In genomic region chr17:42120161-42121065, GRCh38 we compare ENCODE assay signal across 6 cellular contexts. TPM values are rescaled to one million over a fixed set of nuclear protein-coding genes. Genes with fewer than 3 reads are reported as not detected.
DNase-seq lines count a peak whose midpoint lies in the region; ATAC-seq and TF ChIP-seq lines count a peak whose summit lies in the region.

No MANE protein-coding gene starts in this region.

- H3K27me3 Mint-ChIP-seq in type B pancreatic cell: no peaks in the 10 kb centered on the region

- WGBS in right cardiac atrium: 16% methylated on average over 20 of the region's 20 CpGs

- H3K4me3 ChIP-seq in RWPE2 (ENCODE audit: severe bottlenecking): peak overlapping the region; percentile 36
- peak overlapping the region; percentile 89 for H3K4me3 ChIP-seq in right cardiac atrium (ENCODE audit: low read length)

- H3K27me3 ChIP-seq in RWPE2 (ENCODE audit: insufficient read depth, poor library complexity, severe bottlenecking) (no peaks in the 10 kb centered on the region), right cardiac atrium (ENCODE audit: control insufficient read depth, insufficient read depth) (no peaks in the 10 kb centered on the region)

- ATAC-seq in RWPE2 (ENCODE audit: low read depth) (peak; percentile 7; the same call in 1 of the 3 replicates), right cardiac atrium (peak; percentile 14 to 38)

- peak overlapping the region; percentile 74 for H3K4me3 Mint-ChIP-seq in type B pancreatic cell

- no peak for TF ChIP-seq CTCF in GM10266 (IDR thresholded peaks at IDR 0.05; ENCODE audit: control insufficient read depth, insufficient read depth, low read depth, missing control alignments)
- no peak for TF ChIP-seq CTCF in RWPE2 (IDR thresholded peaks at IDR 0.05; ENCODE audit: poor library complexity, severe bottlenecking)
- TF ChIP-seq CTCF in type B pancreatic cell (conservative IDR thresholded peaks at IDR 0.05): no peak

- intact Hi-C loops in right cardiac atrium (cut with DNase I): no loop called here

- H3K36me3 Mint-ChIP-seq in type B pancreatic cell: peaks cover 10% of the 10 kb centered on the region

- H3K27ac Mint-ChIP-seq in type B pancreatic cell: no peak overlapping the region

- H3K9me3 ChIP-seq in RWPE2 (ENCODE audit: severe bottlenecking): no peaks in the 10 kb centered on the region
- H3K9me3 ChIP-seq in right cardiac atrium (ENCODE audit: control insufficient read depth, low read length): no peaks in the 10 kb centered on the region

- peaks cover 7% of the 10 kb centered on the region for H3K4me1 ChIP-seq in RWPE2 (ENCODE audit: insufficient read depth, poor library complexity, severe bottlenecking)
- H3K4me1 ChIP-seq in right cardiac atrium (ENCODE audit: control insufficient read depth, insufficient read depth, low read length): peaks cover 2% of the 10 kb centered on the region

- no peaks in the 10 kb centered on the region for H3K9me3 Mint-ChIP-seq in type B pancreatic cell

- DNase-seq in GM10266 (ENCODE audit: extremely low spot score) (peak; percentile 61), RWPE2 (ENCODE audit: low spot score) (no peak), right cardiac atrium (peak in 2 of 3 donors; percentile 65 to 72), type B pancreatic cell (ENCODE audit: extremely low spot score, unreplicated experiment) (no peak), NCI-H510A (lab: John Stamatoyannopoulos, UW) (no peak), GM19240 (ENCODE audit: insufficient read length, low spot score) (no peak)

- H3K36me3 ChIP-seq in RWPE2 (ENCODE audit: low read depth): peaks cover 42% of the 10 kb centered on the region

- peaks cover 24% of the 10 kb centered on the region for H3K4me1 Mint-ChIP-seq in type B pancreatic cell (ENCODE audit: unreplicated experiment)

- peak overlapping the region; percentile 22 for H3K27ac ChIP-seq in RWPE2 (ENCODE audit: poor library complexity, severe bottlenecking)
- H3K27ac ChIP-seq in right cardiac atrium (ENCODE audit: low read length): no peak overlapping the region

RNA-seq across cellular contexts. Expression of gene KAT2A, which starts 0.8 kb away (rescaled TPM):
- 10 to 100 TPM; 15.8 to 32.4 (median 23.3) TPM for total RNA-seq in right cardiac atrium
- 30.1 TPM for polyA plus RNA-seq in right cardiac atrium
- total RNA-seq in type B pancreatic cell (ENCODE audit: low replicate concordance): 36.0 and 63.5 TPM in 2 replicates

RNA-seq across cellular contexts. Expression of gene HSPB9, which starts 2.2 kb away (rescaled TPM):
- under 1 TPM in 3 of 4 donors, not detected in 1; 0.20 to 0.21 (median 0.20) TPM for total RNA-seq in right cardiac atrium
- polyA plus RNA-seq in right cardiac atrium: 0.18 TPM
- total RNA-seq in type B pancreatic cell (ENCODE audit: low replicate concordance): 0.36 TPM in 1 of 2 replicates, not detected in the other

RNA-seq across cellular contexts. Expression of gene DHX58, which starts 7.9 kb away (rescaled TPM):
- 1 to 10 TPM; 5.4 to 8.0 (median 6.1) TPM for total RNA-seq in right cardiac atrium
- polyA plus RNA-seq in right cardiac atrium: 7.2 TPM
- total RNA-seq in type B pancreatic cell (ENCODE audit: low replicate concordance): 0.72 and 1.3 TPM in 2 replicates

RNA-seq across cellular contexts. Expression of gene ZNF385C, which starts 22.1 kb away (rescaled TPM):
- total RNA-seq in right cardiac atrium (under 1 TPM in 3 of 4 donors, not detected in 1; 0.29 to 0.42 (median 0.31) TPM), type B pancreatic cell (ENCODE audit: low replicate concordance) (1.7 and 3.3 TPM in 2 replicates)
- polyA plus RNA-seq in right cardiac atrium: 0.32 TPM

RNA-seq across cellular contexts. Expression of gene RAB5C, which starts 34.4 kb away (rescaled TPM):
- 10 to 100 TPM; 39.9 to 58.1 (median 53.8) TPM for total RNA-seq in right cardiac atrium
- polyA plus RNA-seq in right cardiac atrium: 55.0 TPM
- total RNA-seq in type B pancreatic cell (ENCODE audit: low replicate concordance): 85.6 and 107 TPM in 2 replicates

Comparison
In these comparisons a context has a peak if more than half of its experiments do, and no peak if none do; other contexts are left out.
1. DNase-seq: peak in GM10266 (single experiment) and right cardiac atrium (2 of 3); none in RWPE2 (single experiment), type B pancreatic cell (single experiment), NCI-H510A (single experiment) and GM19240 (single experiment).